In genomic region chr11:120147094-120147949, GRCh38 we compare ENCODE assay signal across 23 cellular contexts. TPM values are rescaled to one million over a fixed set of nuclear protein-coding genes. Genes with fewer than 3 reads are reported as not detected.
A peak's percentile ranks its signal among the peaks of the same experiment; 100 is the strongest.
DNase-seq lines count a peak whose midpoint lies in the region; ATAC-seq, FAIRE-seq and TF ChIP-seq lines count a peak whose summit lies in the region.
"Had no signal": no experiment of that assay in that cellular context is flagged by ENCODE, and none has a peak within 500 bp of the region (broad histone marks: within the 10 kb centered on the region; RNA-seq: fewer than 3 reads in every experiment).

No MANE protein-coding gene starts in this region.

- no peaks in the 10 kb centered on the region for H4K20me1 ChIP-seq in HepG2 (ENCODE audit: insufficient read depth, low read length)

- H3K4me1 ChIP-seq in HepG2 (ENCODE audit: insufficient read depth, low read length), result no peaks in the 10 kb centered on the region
- no peaks in the 10 kb centered on the region for H3K4me1 ChIP-seq in upper lobe of right lung
- H3K4me1 ChIP-seq: parathyroid adenoma, thyroid gland had no signal

- CTCF ChIA-PET in HepG2 (lab: Yijun Ruan, JAX; ENCODE audit: low intra/inter-chr PET ratio, low total read pairs), result no interaction called here

- H3K36me3 ChIP-seq in bronchial epithelial cell (ENCODE audit: control insufficient read depth, insufficient read depth, low read length) (no peaks in the 10 kb centered on the region), HepG2 (replicated peaks in 1 of 2; ENCODE audit: control insufficient read depth in 1 of 2, insufficient read depth in 2 of 2, low read length in 2 of 2) (no peaks in the 10 kb centered on the region), upper lobe of right lung (no peaks in the 10 kb centered on the region)
- H3K36me3 ChIP-seq: MG63, thyroid gland had no signal

- TF ChIP-seq RAD21 in HepG2 (CRISPR knock-in tag; IDR thresholded peaks at IDR 0.05), result no peak

- in situ Hi-C loops in HepG2 (cut with HindIII; ENCODE audit: extremely low pct_ligation_motif_present, low pct_unique_long_range_greater_than_20kb), result no loop called here
- in situ Hi-C loops in ACHN (cut with HindIII; ENCODE audit: low pct_ligation_motif_present, low pct_unique_long_range_greater_than_20kb, low sequenced_read_pairs), result no loop called here

- no peaks in the 10 kb centered on the region for H3K9me3 ChIP-seq in HepG2 (ENCODE audit: low read length)
- no peaks in the 10 kb centered on the region for H3K9me3 ChIP-seq in upper lobe of right lung
- H3K9me3 ChIP-seq: thyroid gland had no signal

- no peak overlapping the region for H3K27ac ChIP-seq in HepG2 (ENCODE audit: extremely low read length, insufficient read depth, low read length)
- H3K27ac ChIP-seq in upper lobe of right lung, result no peak overlapping the region
- H3K27ac ChIP-seq: parathyroid adenoma, thyroid gland, VCaP had no signal

- no peak overlapping the region for H3K9ac ChIP-seq in HepG2 (ENCODE audit: insufficient read depth, low read depth, low read length)
- H3K9ac ChIP-seq: parathyroid adenoma had no signal

- BruUV-seq in HepG2 (replicated peaks; lab: Mats Ljungman, UMichigan), result no TSS peak

- no peaks in the 10 kb centered on the region for H3K79me2 ChIP-seq in HepG2 (ENCODE audit: insufficient read depth, low read length)
- H3K79me2 ChIP-seq: parathyroid adenoma had no signal

- H3K4me2 ChIP-seq in HepG2 (ENCODE audit: low read depth, low read length), result no peak overlapping the region

- TF ChIP-seq CTCF in bronchial epithelial cell (IDR thresholded peaks at IDR 0.05; ENCODE audit: insufficient read depth, low read length, severe bottlenecking), result no peak
- no peak for TF ChIP-seq CTCF in HepG2 (CRISPR knock-in tag; IDR thresholded peaks at IDR 0.05)
- no peak for TF ChIP-seq CTCF in upper lobe of right lung (IDR thresholded peaks at IDR 0.05)

- H3K4me3 ChIP-seq in bronchial epithelial cell (ENCODE audit: low read depth, low read length) (no peak overlapping the region), HepG2 (replicated peaks in 1 of 3; ENCODE audit: insufficient read depth in 1 of 3, low read depth in 2 of 3, low read length in 3 of 3) (no peak overlapping the region), upper lobe of right lung (no peak overlapping the region)
- H3K4me3 ChIP-seq: MG63, thyroid gland had no signal

- FAIRE-seq in bronchial epithelial cell (lab: Jason Lieb, UNC) (peak; percentile 72), HepG2 (lab: Jason Lieb, UNC) (no peak)
- FAIRE-seq: small intestine had no signal

- TF ChIP-seq EP300 in HepG2 (IDR thresholded peaks at IDR 0.05; ENCODE audit: low read depth in 2 of 2, low read length in 2 of 2) (no peak), HepG2 (CRISPR knock-in tag; IDR thresholded peaks at IDR 0.05; ENCODE audit: borderline replicate concordance) (no peak)

- POLR2A ChIA-PET in HepG2 (lab: Yijun Ruan, JAX), result no interaction called here

- intact Hi-C loops in HepG2 (cut with micrococcal nuclease; ENCODE audit: unreplicated experiment), result no loop called here
- intact Hi-C loops in upper lobe of right lung (cut with DNase I), result no loop called here

- peak; percentile 48 for DNase-seq in activated CD8-positive, alpha-beta memory T cell treated with anti-CD3 and anti-CD28 coated beads for 24 hours
- DNase-seq in activated CD8-positive, alpha-beta memory T cell treated with anti-CD3 and anti-CD28 coated beads, Interleukin-2, amount 50 U/mL, for 4 hours, result no peak
- DNase-seq in bronchial epithelial cell (ENCODE audit: low read depth) (no peak), HepG2 (ENCODE audit: low spot score) (no peak), upper lobe of right lung (no peak), ACHN (no peak), NOMO-1 treated with DMSO at 0.1 percent for 48 hours (lab: John Stamatoyannopoulos, UW; ENCODE audit: unreplicated experiment) (no peak)
- DNase-seq in stimulated activated CD4-positive, alpha-beta T cell treated with anti-CD3 and anti-CD28 coated beads, Interleukin-4, amount 100 ng/mL, for 1 hour, result no peak
- DNase-seq: activated CD4-positive, alpha-beta memory T cell treated with anti-CD3 and anti-CD28 coated beads, Interleukin-2, amount 10 ng/mL, durations not matched to agents 7 days and 5 days; central memory CD4-positive, alpha-beta T cell; DND-41; effector memory CD8-positive, alpha-beta T cell; MG63; NCI-H1694 treated with DMSO at 0.1 percent for 48 hours; NCI-H446; SHP77 treated with DMSO at 0.1 percent for 48 hours; small intestine; stimulated activated CD4-positive, alpha-beta T cell treated with anti-CD3 and anti-CD28 coated beads, Interleukin-4, amount 100 ng/mL, for 4 hours; thyroid gland had no signal

- ATAC-seq in HepG2 (peak; percentile 21; the same call in 2 of the 3 replicates), upper lobe of right lung (peak; percentile 23)
- ATAC-seq: activated T-helper 17 cell treated with anti-CD3 and anti-CD28 coated beads, Interleukin-2, amount 50 U/mL, for 72 hours; effector memory CD8-positive, alpha-beta T cell had no signal

- TF ChIP-seq POLR2A in HepG2 (IDR thresholded peaks at IDR 0.05; ENCODE audit: insufficient read depth in 1 of 2, low read depth in 2 of 2, low read length in 2 of 2), result no peak

- no peaks in the 10 kb centered on the region for H3K27me3 ChIP-seq in bronchial epithelial cell (ENCODE audit: control insufficient read depth, insufficient read depth, low read length)
- peaks cover 4 to 45% of the 10 kb centered on the region in 2 experiments; a peak in 4 of 5 replicates for H3K27me3 ChIP-seq in HepG2 (ENCODE audit: control insufficient read depth in 1 of 2, insufficient read depth in 2 of 2, low read length in 2 of 2)
- H3K27me3 ChIP-seq in upper lobe of right lung, result peaks cover 31% of the 10 kb centered on the region
- H3K27me3 ChIP-seq: thyroid gland had no signal

- 20% methylated on average over 5 of the region's 17 CpGs for WGBS in HepG2 (ENCODE audit: low lambda C conversion rate)

- no peak overlapping the region for H2AFZ ChIP-seq in HepG2 (ENCODE audit: low read length)
- H2AFZ ChIP-seq: parathyroid adenoma had no signal

TF ChIP-seq in HepG2, 621 proteins besides CTCF, POLR2A, EP300 and RAD21 (continues in another document):
- no peak for TF ChIP-seq YEATS4 (CRISPR knock-in tag; IDR thresholded peaks at IDR 0.05; ENCODE audit: borderline replicate concordance)
- TF ChIP-seq, protein P1, sequence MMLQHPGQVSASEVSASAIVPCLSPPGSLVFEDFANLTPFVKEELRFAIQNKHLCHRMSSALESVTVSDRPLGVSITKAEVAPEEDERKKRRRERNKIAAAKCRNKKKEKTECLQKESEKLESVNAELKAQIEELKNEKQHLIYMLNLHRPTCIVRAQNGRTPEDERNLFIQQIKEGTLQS (CRISPR knock-in tag; IDR thresholded peaks at IDR 0.05), result no peak
- no peak for TF ChIP-seq RBM22 (optimal IDR thresholded peaks at IDR 0.05; ENCODE audit: low read length)
- no peak for TF ChIP-seq ZNF30 (CRISPR knock-in tag; IDR thresholded peaks at IDR 0.05)
- no peak for TF ChIP-seq ZBTB8A (CRISPR knock-in tag; IDR thresholded peaks at IDR 0.05; ENCODE audit: borderline replicate concordance, low read depth)
- no peak for TF ChIP-seq ZNF644 (CRISPR knock-in tag; IDR thresholded peaks at IDR 0.05; ENCODE audit: low read depth)
- TF ChIP-seq, protein P2, sequence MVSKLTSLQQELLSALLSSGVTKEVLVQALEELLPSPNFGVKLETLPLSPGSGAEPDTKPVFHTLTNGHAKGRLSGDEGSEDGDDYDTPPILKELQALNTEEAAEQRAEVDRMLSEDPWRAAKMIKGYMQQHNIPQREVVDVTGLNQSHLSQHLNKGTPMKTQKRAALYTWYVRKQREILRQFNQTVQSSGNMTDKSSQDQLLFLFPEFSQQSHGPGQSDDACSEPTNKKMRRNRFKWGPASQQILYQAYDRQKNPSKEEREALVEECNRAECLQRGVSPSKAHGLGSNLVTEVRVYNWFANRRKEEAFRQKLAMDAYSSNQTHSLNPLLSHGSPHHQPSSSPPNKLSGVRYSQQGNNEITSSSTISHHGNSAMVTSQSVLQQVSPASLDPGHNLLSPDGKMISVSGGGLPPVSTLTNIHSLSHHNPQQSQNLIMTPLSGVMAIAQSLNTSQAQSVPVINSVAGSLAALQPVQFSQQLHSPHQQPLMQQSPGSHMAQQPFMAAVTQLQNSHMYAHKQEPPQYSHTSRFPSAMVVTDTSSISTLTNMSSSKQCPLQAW (CRISPR knock-in tag; IDR thresholded peaks at IDR 0.05), result no peak
- no peak for TF ChIP-seq ZNF331 (CRISPR knock-in tag; IDR thresholded peaks at IDR 0.05)
- no peak for TF ChIP-seq GTF2F1 (IDR thresholded peaks at IDR 0.05; ENCODE audit: low read length)
- TF ChIP-seq SP140L (CRISPR knock-in tag; IDR thresholded peaks at IDR 0.05; ENCODE audit: borderline replicate concordance), result no peak

RNA-seq across cellular contexts. Expression of gene TRIM29, which starts 9.4 kb away (rescaled TPM):
- 146 and 441 TPM in 2 replicates for total RNA-seq in bronchial epithelial cell
- 0.84 and 0.86 TPM in 2 replicates for total RNA-seq in HepG2 (2016; rRNA removed; fragmentation: Illumina TruSeq; extraction: Trizol)
- total RNA-seq in HepG2 (2016; cell fraction: cytosol; rRNA removed; fragmentation: Illumina TruSeq; extraction: Trizol; ENCODE audit: low read depth), result not detected in 2 replicates
- total RNA-seq in HepG2 (2016; cell fraction: insoluble cytoplasmic fraction; rRNA removed; fragmentation: Illumina TruSeq; extraction: Trizol), result 0.58 and 0.74 TPM in 2 replicates
- total RNA-seq in HepG2 (2016; cell fraction: membrane; rRNA removed; fragmentation: Illumina TruSeq; extraction: Trizol), result 0.62 and 0.72 TPM in 2 replicates
- total RNA-seq in HepG2 (2016; cell fraction: nucleus; rRNA removed; fragmentation: Illumina TruSeq; extraction: Trizol), result 1.7 and 2.0 TPM in 2 replicates
- polyA plus RNA-seq in HepG2 (2011; rRNA removed), result 0.86 and 1.2 TPM in 2 replicates
- polyA plus RNA-seq in HepG2 (2011; cell fraction: cytosol; rRNA removed), result 0.78 and 0.83 TPM in 2 replicates
- polyA plus RNA-seq in HepG2 (2011; cell fraction: nucleus; rRNA removed), result 2.2 and 4.0 TPM in 2 replicates
- polyA plus RNA-seq in HepG2 (2012), result 0.47 and 0.95 TPM in 2 replicates
- polyA plus RNA-seq in HepG2 (2016; cell fraction: cytosol; fragmentation: Illumina TruSeq; extraction: Trizol; ENCODE audit: low read depth), result 0.41 and 0.44 TPM in 2 replicates
- 0.74 and 0.80 TPM in 2 replicates for polyA plus RNA-seq in HepG2 (2016; cell fraction: insoluble cytoplasmic fraction; fragmentation: Illumina TruSeq; extraction: Trizol; ENCODE audit: low read depth)
- 0.31 and 0.92 TPM in 2 replicates for polyA plus RNA-seq in HepG2 (2016; cell fraction: membrane; fragmentation: Illumina TruSeq; extraction: Trizol; ENCODE audit: low read depth)
- polyA plus RNA-seq in HepG2 (2016; cell fraction: nucleus; fragmentation: Illumina TruSeq; extraction: Trizol; ENCODE audit: insufficient read depth, low read depth), result 0.56 and 0.81 TPM in 2 replicates
- 14.4 and 285 TPM in 2 replicates for polyA minus RNA-seq in HepG2 (2011; rRNA and poly(A)+ RNA removed; ENCODE audit: low replicate concordance)
- 1.2 and 2.0 TPM in 2 replicates for polyA minus RNA-seq in HepG2 (2011; cell fraction: cytosol; rRNA and poly(A)+ RNA removed)
- polyA minus RNA-seq in HepG2 (2011; cell fraction: nucleus; rRNA and poly(A)+ RNA removed), result 6.6 and 14.2 TPM in 2 replicates
- 3.4 TPM for total RNA-seq in upper lobe of right lung
- total RNA-seq: activated CD4-positive, alpha-beta memory T cell treated with anti-CD3 and anti-CD28 coated beads, Interleukin-2, amount 10 ng/mL, durations not matched to agents 7 days and 5 days; activated T-helper 17 cell treated with anti-CD3 and anti-CD28 coated beads, Interleukin-2, amount 50 U/mL, for 72 hours; CD4-positive, alpha-beta T cell had no signal

Comparison
In these comparisons a context has a peak if more than half of its experiments do, and no peak if none do; other contexts are left out.
1. RNA of gene TRIM29, which starts 9.4 kb away (total RNA-seq): 146 to 441 TPM in bronchial epithelial cell; 3.4 TPM in upper lobe of right lung (single experiment) and 0.58 to 2.0 TPM in HepG2; every median in the first group is over 10 times any median in the second.